8 cellular contexts compared by ENCODE assay signal in genomic region chr12:57772429-57773322, GRCh38. TPM values are rescaled to one million over a fixed set of nuclear protein-coding genes. Genes with fewer than 3 reads are reported as not detected.
DNase-seq lines count a peak whose midpoint lies in the region; ATAC-seq, FAIRE-seq and TF ChIP-seq lines count a peak whose summit lies in the region.

Gene EEF1AKMT3, plus strand, starts transcription at chr12:57772614. Its CDS starts 111 bp downstream, at chr12:57772725.

- H3K79me2 ChIP-seq in keratinocyte (ENCODE audit: control insufficient read depth, insufficient read depth, low read length), result peaks cover 39% of the 10 kb centered on the region

- ATAC-seq in GM18498 (IDR thresholded peaks at IDR 0.05; ENCODE audit: unreplicated experiment) (peak; percentile 21), HG03342 (IDR thresholded peaks at IDR 0.05; ENCODE audit: unreplicated experiment) (peak; percentile 8)

- H4K20me1 ChIP-seq in keratinocyte (ENCODE audit: control insufficient read depth, extremely low read depth, insufficient read depth, low read length), result no peaks in the 10 kb centered on the region

- no peak for FAIRE-seq in keratinocyte (lab: Jason Lieb, UNC)

- dilution Hi-C loops in keratinocyte (cut with MboI; ENCODE audit: extremely low pct_ligation_motif_present, low sequenced_read_pairs), result no loop called here

- peak within 1 kb of the TSS; percentile 98 for H2AFZ ChIP-seq in keratinocyte (ENCODE audit: control insufficient read depth, low read length)

- DNase-seq in AG08396 (ENCODE audit: low spot score) (peak; percentile 69), RKO (ENCODE audit: low spot score) (peak; percentile 66), cardiac fibroblast (ENCODE audit: low read depth in 2 of 2) (peak; percentile 53 to 54), keratinocyte (ENCODE audit: low read depth, low spot score) (no peak), cortex of kidney (lab: John Stamatoyannopoulos, UW) (no peak)
- DNase-seq in stimulated activated CD4-positive, alpha-beta T cell treated with anti-CD3 and anti-CD28 coated beads, Interleukin-15, amount 100 ng/mL, for 24 hours, result peak; percentile 66

- H3K9me1 ChIP-seq in keratinocyte (ENCODE audit: control insufficient read depth, extremely low read depth, insufficient read depth, low read length), result no peaks in the 10 kb centered on the region

- H3K4me1 ChIP-seq in keratinocyte (ENCODE audit: control insufficient read depth, extremely low read depth, insufficient read depth, low read length), result peaks cover 16% of the 10 kb centered on the region

- H3K9ac ChIP-seq in keratinocyte (ENCODE audit: control insufficient read depth, extremely low read depth, insufficient read depth, low read length), result peak within 1 kb of the TSS; percentile 98

- H3K4me3 ChIP-seq in cardiac fibroblast (replicated peaks in 1 of 2; ENCODE audit: low read depth in 2 of 2, low read length in 2 of 2) (peak within 1 kb of the TSS; percentile 89 to 97), keratinocyte (ENCODE audit: control insufficient read depth in 2 of 3, extremely low read depth in 1 of 3, insufficient read depth in 2 of 3, low read depth in 1 of 3, low read length in 3 of 3) (peak within 1 kb of the TSS; percentile 79 to 96 (median 93))

- no peaks in the 10 kb centered on the region for H3K9me3 ChIP-seq in keratinocyte (ENCODE audit: control insufficient read depth, low read depth, low read length)

- H3K36me3 ChIP-seq in keratinocyte (ENCODE audit: control insufficient read depth in 2 of 2, extremely low read depth in 1 of 2, insufficient read depth in 2 of 2, low read length in 2 of 2), result peaks cover 14 to 20% of the 10 kb centered on the region in 2 experiments

- peak within 1 kb of the TSS; percentile 94 for H3K27ac ChIP-seq in keratinocyte (ENCODE audit: control insufficient read depth, insufficient read depth, low read length)

- H3K4me2 ChIP-seq in keratinocyte (ENCODE audit: control insufficient read depth, extremely low read depth, insufficient read depth, low read depth, low read length), result peak within 1 kb of the TSS; percentile 98

- H3K27me3 ChIP-seq in keratinocyte (ENCODE audit: control insufficient read depth, extremely low read depth, insufficient read depth, low read length), result no peaks in the 10 kb centered on the region

- no peak for TF ChIP-seq CTCF in cardiac fibroblast (IDR thresholded peaks at IDR 0.05; ENCODE audit: low read depth, low read length)
- no peak for TF ChIP-seq CTCF in keratinocyte (optimal IDR thresholded peaks at IDR 0.05 in 1 of 3, IDR thresholded peaks at IDR 0.05 in 1 of 3, conservative IDR thresholded peaks at IDR 0.05 in 1 of 3; ENCODE audit: extremely low read depth in 1 of 3, insufficient read depth in 2 of 3, low read length in 3 of 3)

RNA-seq across cellular contexts. Expression of gene EEF1AKMT3, which starts in this region (rescaled TPM):
- 5.4 to 7.7 TPM (median 6.5 TPM) in 3 replicates for polyA plus RNA-seq in keratinocyte
- 1.0 TPM for polyA plus RNA-seq in keratinocyte (2011; ENCODE audit: low read depth)
- polyA plus RNA-seq in keratinocyte (2011; cell fraction: cytosol; rRNA removed), result 5.2 and 8.8 TPM in 2 replicates
- 5.4 and 6.5 TPM in 2 replicates for polyA plus RNA-seq in keratinocyte (2011; cell fraction: nucleus; rRNA removed)
- 3.5 and 4.8 TPM in 2 replicates for polyA plus RNA-seq in keratinocyte (2012; ENCODE audit: low replicate concordance)
- polyA minus RNA-seq in keratinocyte, result 5.3 to 11.1 TPM (median 9.7 TPM) in 3 replicates
- polyA minus RNA-seq in keratinocyte (2011; cell fraction: cytosol; rRNA and poly(A)+ RNA removed), result 3.3 TPM
- polyA minus RNA-seq in keratinocyte (2011; cell fraction: nucleus; rRNA and poly(A)+ RNA removed), result 2.1 and 2.6 TPM in 2 replicates

Comparison
In these comparisons a context has a peak if more than half of its experiments do, and no peak if none do; other contexts are left out.
1. DNase-seq: peak in AG08396 (single experiment), RKO (single experiment), cardiac fibroblast (2 of 2) and stimulated activated CD4-positive, alpha-beta T cell treated with anti-CD3 and anti-CD28 coated beads, Interleukin-15, amount 100 ng/mL, for 24 hours (single experiment); none in keratinocyte (single experiment) and cortex of kidney (single experiment).